Comparison of ENCODE assay signal across 11 cellular contexts in the genomic region with DNA sequence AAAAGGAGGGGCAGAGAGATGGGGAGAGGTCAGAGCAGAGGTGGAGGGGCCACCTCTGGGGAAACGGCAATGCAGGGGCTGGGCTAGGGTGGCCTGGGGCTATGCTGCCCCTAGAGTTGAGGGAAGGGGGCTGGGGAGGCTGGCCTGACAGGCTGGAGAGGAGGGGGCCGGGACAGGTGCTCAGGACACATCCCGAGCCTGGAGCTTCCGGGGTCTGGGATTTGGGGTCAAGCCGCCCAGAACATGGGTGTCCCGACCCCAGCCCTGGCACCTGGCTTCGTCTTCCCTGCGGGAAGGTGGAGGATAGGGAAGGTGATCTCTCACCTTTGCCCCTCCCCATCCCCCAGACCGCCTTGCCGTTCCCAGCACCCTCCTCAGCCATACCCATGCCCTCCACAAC. TPM values are rescaled to one million over a fixed set of nuclear protein-coding genes. Genes with fewer than 3 reads are reported as not detected.
DNase-seq lines count a peak whose midpoint lies in the region; ATAC-seq and TF ChIP-seq lines count a peak whose summit lies in the region.
"Had no signal": no experiment of that assay in that cellular context is flagged by ENCODE, and none has a peak within 500 bp of the region (broad histone marks: within the 10 kb centered on the region; RNA-seq: fewer than 3 reads in every experiment).

No MANE protein-coding gene starts in this region.

- TF ChIP-seq POLR2A in heart left ventricle (IDR thresholded peaks at IDR 0.05) (no peak), uterus (IDR thresholded peaks at IDR 0.05) (no peak)

- H3K9me3 Mint-ChIP-seq in natural killer cell treated with Interleukin-12 subunit alpha and Interleukin-12 subunit beta and Interleukin-15 and Interleukin-18, amount 100 ng/mL, for 72 hours, result no peaks in the 10 kb centered on the region
- H3K9me3 Mint-ChIP-seq: neural crest cell had no signal

- H3K36me3 ChIP-seq in heart left ventricle (peaks cover 0 to 15% (median 9%) of the 10 kb centered on the region in 9 donors), duodenal mucosa (ENCODE audit: control insufficient read depth in 1 of 2, insufficient read depth in 2 of 2, low read length in 2 of 2) (peaks cover 0 to 16% of the 10 kb centered on the region in 2 donors), uterus (no peaks in the 10 kb centered on the region)

- 77 to 79% (median 77%) methylated on average over 10 of the region's 10 CpGs for WGBS in heart left ventricle, 4 donors

- H3K4me1 Mint-ChIP-seq in natural killer cell treated with Interleukin-12 subunit alpha and Interleukin-12 subunit beta and Interleukin-15 and Interleukin-18, amount 100 ng/mL, for 72 hours (ENCODE audit: low read depth in 2 of 2), result peaks cover 26 to 31% of the 10 kb centered on the region in 2 donors

- TF ChIP-seq CTCF in heart left ventricle (IDR thresholded peaks at IDR 0.05) (no peak), uterus (IDR thresholded peaks at IDR 0.05) (no peak)

- no peaks in the 10 kb centered on the region for H3K36me3 Mint-ChIP-seq in natural killer cell treated with Interleukin-12 subunit alpha and Interleukin-12 subunit beta and Interleukin-15 and Interleukin-18, amount 100 ng/mL, for 72 hours

- peak overlapping the region; percentile 73 for H3K4me3 Mint-ChIP-seq in natural killer cell treated with Interleukin-12 subunit alpha and Interleukin-12 subunit beta and Interleukin-15 and Interleukin-18, amount 100 ng/mL, for 72 hours
- H3K4me3 Mint-ChIP-seq: neural crest cell had no signal

- no peak for ATAC-seq in heart left ventricle
- ATAC-seq in natural killer cell treated with Interleukin-12 subunit alpha and Interleukin-12 subunit beta and Interleukin-15 and Interleukin-18, amount 100 ng/mL, for 72 hours, result peak in 1 of 2 donors; percentile 1
- ATAC-seq in GM21737 (IDR thresholded peaks at IDR 0.05; ENCODE audit: unreplicated experiment), result no peak

- H3K27me3 ChIP-seq in heart left ventricle (no peaks in the 10 kb centered on the region), duodenal mucosa (ENCODE audit: control insufficient read depth in 1 of 2, insufficient read depth in 2 of 2, low read length in 2 of 2) (no peaks in the 10 kb centered on the region), uterus (no peaks in the 10 kb centered on the region)

- peak overlapping the region; percentile 32 to 51 for H3K9ac ChIP-seq in duodenal mucosa (ENCODE audit: low read depth in 1 of 2, low read length in 2 of 2)
- H3K9ac ChIP-seq: SK-N-SH had no signal

- peak overlapping the region; percentile 46 to 92 (median 82) for H3K27ac ChIP-seq in heart left ventricle
- H3K27ac ChIP-seq in duodenal mucosa (ENCODE audit: low read depth, low read length), result peak overlapping the region; percentile 22
- H3K27ac ChIP-seq in uterus, result peak overlapping the region; percentile 71 to 79

- H3K27me3 Mint-ChIP-seq in natural killer cell treated with Interleukin-12 subunit alpha and Interleukin-12 subunit beta and Interleukin-15 and Interleukin-18, amount 100 ng/mL, for 72 hours, result no peaks in the 10 kb centered on the region

- H3K4me3 ChIP-seq in heart left ventricle, result peak overlapping the region in 7 of 12 donors; percentile 10 to 48 (median 29)
- peak overlapping the region in 1 of 2 donors; percentile 28 for H3K4me3 ChIP-seq in duodenal mucosa (ENCODE audit: low read depth in 1 of 2, low read length in 2 of 2)
- no peak overlapping the region for H3K4me3 ChIP-seq in uterus

- DNase-seq in heart left ventricle (no peak), cardiac septum (ENCODE audit: low spot score) (no peak), uterus (no peak), NCI-H1694 (lab: John Stamatoyannopoulos, UW) (no peak), dedifferentiated amniotic fluid mesenchymal stem cell (ENCODE audit: extremely low spot score) (no peak)
- DNase-seq in natural killer cell treated with Interleukin-12 subunit alpha and Interleukin-12 subunit beta and Interleukin-15 and Interleukin-18, amount 100 ng/mL, for 72 hours (ENCODE audit: low spot score), result no peak
- DNase-seq: NCI-H2081 had no signal

- intact Hi-C loops in heart left ventricle (cut with DNase I) (loop anchor here (2.0 to 10.0 kb wide), 13 partner anchors 46 to 326 kb away; a partner anchor contains a TSS), cardiac septum (cut with DNase I) (loop anchor here (5.0 to 10.0 kb wide), 4 partner anchors 48 to 326 kb away; a partner anchor contains a TSS), uterus (cut with DNase I; ENCODE audit: low total_unique reads) (no loop called here)

- H3K4me1 ChIP-seq in heart left ventricle, result peaks cover 9 to 40% (median 27%) of the 10 kb centered on the region in 12 donors
- H3K4me1 ChIP-seq in duodenal mucosa (ENCODE audit: control insufficient read depth in 1 of 2, insufficient read depth in 2 of 2, low read length in 2 of 2), result peaks cover 19 to 23% of the 10 kb centered on the region in 2 donors
- peaks cover 0 to 17% of the 10 kb centered on the region in 2 donors for H3K4me1 ChIP-seq in uterus

- peak overlapping the region; percentile 91 to 98 for H3K27ac Mint-ChIP-seq in natural killer cell treated with Interleukin-12 subunit alpha and Interleukin-12 subunit beta and Interleukin-15 and Interleukin-18, amount 100 ng/mL, for 72 hours

- H3K9me3 ChIP-seq in heart left ventricle, result no peaks in the 10 kb centered on the region
- H3K9me3 ChIP-seq in duodenal mucosa (ENCODE audit: control insufficient read depth in 1 of 2, low read length in 2 of 2), result no peaks in the 10 kb centered on the region
- H3K9me3 ChIP-seq in uterus, result no peaks in the 10 kb centered on the region
- H3K9me3 ChIP-seq: SK-N-SH had no signal

RNA-seq across cellular contexts. Expression of a gene that starts 12.6 kb away (rescaled TPM):
- total RNA-seq in heart left ventricle, result 1 to 10 TPM in 4 of 9 donors, under 1 TPM in 5; 0.42 to 7.0 (median 0.91) TPM
- polyA plus RNA-seq in heart left ventricle, result 1 to 10 TPM in 1 of 2 donors, under 1 TPM in 1; 0.19 to 1.0 TPM
- 0.70 TPM for total RNA-seq in cardiac septum
- 10 to 100 TPM; 48.2 to 89.3 TPM for total RNA-seq in natural killer cell treated with Interleukin-12 subunit alpha and Interleukin-12 subunit beta and Interleukin-15 and Interleukin-18, amount 100 ng/mL, for 72 hours
- total RNA-seq in uterus, result 10 to 100 TPM in 1 of 4 donors, not detected in 3; 16.7 TPM

RNA-seq across cellular contexts. Expression of a gene that starts 31.4 kb away (rescaled TPM):
- total RNA-seq in heart left ventricle, result 100 to 1,000 TPM; 216 to 554 (median 459) TPM
- polyA plus RNA-seq in heart left ventricle, result 100 to 1,000 TPM; 234 to 327 TPM
- total RNA-seq in cardiac septum, result 487 TPM
- total RNA-seq in natural killer cell treated with Interleukin-12 subunit alpha and Interleukin-12 subunit beta and Interleukin-15 and Interleukin-18, amount 100 ng/mL, for 72 hours, result 10 to 100 TPM; 61.6 to 80.0 TPM
- total RNA-seq in uterus, result 100 to 1,000 TPM in 1 of 4 donors, 10 to 100 TPM in 2, 1 to 10 TPM in 1; 4.9 to 135 (median 74.2) TPM

RNA-seq across cellular contexts. Expression of a gene that starts 57.0 kb away (rescaled TPM):
- total RNA-seq in heart left ventricle (10 to 100 TPM; 10.1 to 29.4 (median 14.4) TPM), cardiac septum (7.9 TPM), uterus (10 to 100 TPM in 2 of 4 donors, 1 to 10 TPM in 2; 2.4 to 64.0 (median 20.7) TPM)
- 10 to 100 TPM; 11.5 to 12.8 TPM for polyA plus RNA-seq in heart left ventricle
- 1 to 10 TPM; 6.5 to 8.2 TPM for total RNA-seq in natural killer cell treated with Interleukin-12 subunit alpha and Interleukin-12 subunit beta and Interleukin-15 and Interleukin-18, amount 100 ng/mL, for 72 hours

RNA-seq across cellular contexts. Expression of a gene that starts 58.5 kb away (rescaled TPM):
- total RNA-seq in heart left ventricle (10 to 100 TPM; 30.5 to 55.5 (median 38.3) TPM), cardiac septum (41.8 TPM), uterus (10 to 100 TPM in 3 of 4 donors, 1 to 10 TPM in 1; 6.9 to 57.8 (median 24.1) TPM)
- 10 to 100 TPM; 26.7 to 62.6 TPM for polyA plus RNA-seq in heart left ventricle
- total RNA-seq in natural killer cell treated with Interleukin-12 subunit alpha and Interleukin-12 subunit beta and Interleukin-15 and Interleukin-18, amount 100 ng/mL, for 72 hours, result 10 to 100 TPM; 45.5 to 54.6 TPM

Comparison
In these comparisons a context has a peak if more than half of its experiments do, and no peak if none do; other contexts are left out.
1. H3K27ac ChIP-seq: peak in every context shown above with its lines; median percentile 82 in heart left ventricle; 75 in uterus; 22 in duodenal mucosa.
2. H3K4me3 ChIP-seq: peak in heart left ventricle (7 of 12); none in uterus (0 of 2).